20 cellular contexts compared by ENCODE assay signal in the genomic region with DNA sequence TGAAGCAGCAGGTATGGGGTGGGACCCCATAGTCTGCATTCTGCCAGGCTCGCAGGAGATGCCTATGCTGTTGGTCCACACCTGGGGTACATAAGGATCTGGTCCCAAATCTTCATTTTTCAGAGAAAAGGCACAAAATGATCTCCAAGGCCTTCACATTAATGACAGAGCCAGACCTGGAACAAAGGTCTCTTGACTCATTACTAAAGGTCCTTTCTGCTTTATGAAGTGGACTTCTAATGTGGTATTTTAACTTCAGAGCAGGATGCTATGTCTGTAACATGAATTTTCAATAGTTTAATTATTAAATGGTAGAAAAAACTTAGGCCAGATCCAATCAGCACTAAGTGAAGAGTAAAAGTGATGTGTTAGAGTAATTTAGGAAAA. TPM values are rescaled to one million over a fixed set of nuclear protein-coding genes. Genes with fewer than 3 reads are reported as not detected.
DNase-seq lines count a peak whose midpoint lies in the region; ATAC-seq and TF ChIP-seq lines count a peak whose summit lies in the region.
"Had no signal": no experiment of that assay in that cellular context is flagged by ENCODE, and none has a peak within 500 bp of the region (broad histone marks: within the 10 kb centered on the region; RNA-seq: fewer than 3 reads in every experiment).

No MANE protein-coding gene starts in this region.

- H3K27ac ChIP-seq in hepatocyte: peak overlapping the region; percentile 60
- H3K27ac ChIP-seq in right lobe of liver: peak overlapping the region; percentile 83 to 95 (median 95)

- H3K79me2 ChIP-seq in hepatocyte: no peaks in the 10 kb centered on the region

- intact Hi-C loops in right lobe of liver (cut with DNase I): no loop called here
- intact Hi-C loops in activated CD4-positive, alpha-beta T cell treated with anti-CD3 and anti-CD28 coated beads for 36 hours (cut with DNase I, micrococcal nuclease): no loop called here
- intact Hi-C loops in head of caudate nucleus (cut with DNase I): no loop called here

- H3K27ac Mint-ChIP-seq in activated CD4-positive, alpha-beta T cell treated with anti-CD3 and anti-CD28 coated beads for 36 hours: no peak overlapping the region
- H3K27ac Mint-ChIP-seq in stimulated activated naive B cell treated with anti-CD40 and anti-IgM and Interleukin-4, amounts not matched to agents 10 μg/mL and 1 μg/mL and 100 μg/mL, for 72 hours: no peak overlapping the region
- H3K27ac Mint-ChIP-seq: CD4-positive, alpha-beta memory T cell had no signal

- no peak overlapping the region for H3K4me2 ChIP-seq in hepatocyte

- no peaks in the 10 kb centered on the region for H3K36me3 Mint-ChIP-seq in activated CD4-positive, alpha-beta T cell treated with anti-CD3 and anti-CD28 coated beads for 36 hours (ENCODE audit: low read depth)
- no peaks in the 10 kb centered on the region for H3K36me3 Mint-ChIP-seq in stimulated activated naive B cell treated with anti-CD40 and anti-IgM and Interleukin-4, amounts not matched to agents 10 μg/mL and 1 μg/mL and 100 μg/mL, for 72 hours
- H3K36me3 Mint-ChIP-seq: CD4-positive, alpha-beta memory T cell had no signal

- H3K4me1 Mint-ChIP-seq in activated CD4-positive, alpha-beta T cell treated with anti-CD3 and anti-CD28 coated beads for 36 hours: no peaks in the 10 kb centered on the region
- no peaks in the 10 kb centered on the region for H3K4me1 Mint-ChIP-seq in stimulated activated naive B cell treated with anti-CD40 and anti-IgM and Interleukin-4, amounts not matched to agents 10 μg/mL and 1 μg/mL and 100 μg/mL, for 72 hours
- H3K4me1 Mint-ChIP-seq: CD4-positive, alpha-beta memory T cell had no signal

- H3K9me3 ChIP-seq in hepatocyte (ENCODE audit: low read depth) (no peaks in the 10 kb centered on the region), right lobe of liver (no peaks in the 10 kb centered on the region)

- H3K27me3 Mint-ChIP-seq in activated CD4-positive, alpha-beta T cell treated with anti-CD3 and anti-CD28 coated beads for 36 hours: peaks cover 9% of the 10 kb centered on the region
- peaks cover 8 to 19% of the 10 kb centered on the region in 2 donors for H3K27me3 Mint-ChIP-seq in stimulated activated naive B cell treated with anti-CD40 and anti-IgM and Interleukin-4, amounts not matched to agents 10 μg/mL and 1 μg/mL and 100 μg/mL, for 72 hours

- peak; percentile 4 for TF ChIP-seq POLR2A in right lobe of liver (IDR thresholded peaks at IDR 0.05)

- CTCF ChIA-PET in activated CD4-positive, alpha-beta T cell treated with anti-CD3 and anti-CD28 coated beads for 36 hours (lab: Charles Lee): interaction anchor here (0.5 kb wide), 1 partner anchor 101 kb away, joined by 3 read pairs; no protein-coding TSS in a partner anchor

- no peak overlapping the region for H3K4me3 Mint-ChIP-seq in activated CD4-positive, alpha-beta T cell treated with anti-CD3 and anti-CD28 coated beads for 36 hours
- no peak overlapping the region for H3K4me3 Mint-ChIP-seq in stimulated activated naive B cell treated with anti-CD40 and anti-IgM and Interleukin-4, amounts not matched to agents 10 μg/mL and 1 μg/mL and 100 μg/mL, for 72 hours
- H3K4me3 Mint-ChIP-seq: CD4-positive, alpha-beta memory T cell had no signal

- H3K36me3 ChIP-seq in hepatocyte (replicated peaks; ENCODE audit: insufficient read depth, low read depth): no peaks in the 10 kb centered on the region
- H3K36me3 ChIP-seq in right lobe of liver: no peaks in the 10 kb centered on the region

- DNase-seq in hepatocyte (ENCODE audit: low spot score): no peak
- DNase-seq in left lobe of liver (ENCODE audit: low spot score): no peak
- no peak for DNase-seq in right lobe of liver
- DNase-seq in renal cortical epithelial cell (ENCODE audit: low read depth): peak; percentile 75
- DNase-seq in SKM-1 (lab: John Stamatoyannopoulos, UW; ENCODE audit: unreplicated experiment): no peak
- no peak for DNase-seq in activated CD4-positive, alpha-beta T cell treated with anti-CD3 and anti-CD28 coated beads for 36 hours
- DNase-seq in stimulated activated naive B cell treated with anti-CD40 and anti-IgM and Interleukin-4, amounts not matched to agents 10 μg/mL and 1 μg/mL and 100 μg/mL, for 72 hours: no peak
- no peak for DNase-seq in head of caudate nucleus
- DNase-seq: C1 segment of cervical spinal cord; Calu3; CD4-positive, alpha-beta memory T cell; COR-L47; DMS53; DMS79 treated with DMSO at 0.1 percent for 48 hours; GF-D8; H7; HCEC 1CT had no signal

- POLR2A ChIA-PET in activated CD4-positive, alpha-beta T cell treated with anti-CD3 and anti-CD28 coated beads for 36 hours (lab: Charles Lee): no interaction called here

- H3K9me3 Mint-ChIP-seq in activated CD4-positive, alpha-beta T cell treated with anti-CD3 and anti-CD28 coated beads for 36 hours (ENCODE audit: low read depth): no peaks in the 10 kb centered on the region
- H3K9me3 Mint-ChIP-seq in stimulated activated naive B cell treated with anti-CD40 and anti-IgM and Interleukin-4, amounts not matched to agents 10 μg/mL and 1 μg/mL and 100 μg/mL, for 72 hours: no peaks in the 10 kb centered on the region
- H3K9me3 Mint-ChIP-seq: CD4-positive, alpha-beta memory T cell had no signal

- no peaks in the 10 kb centered on the region for H3K9me2 ChIP-seq in hepatocyte (replicated peaks; ENCODE audit: insufficient read depth)

- ATAC-seq in left lobe of liver (peak; percentile 12), right lobe of liver (peak; percentile 36 to 63 (median 42))
- no peak for ATAC-seq in activated CD4-positive, alpha-beta T cell treated with anti-CD3 and anti-CD28 coated beads for 36 hours
- ATAC-seq in stimulated activated naive B cell treated with anti-CD40 and anti-IgM and Interleukin-4, amounts not matched to agents 10 μg/mL and 1 μg/mL and 100 μg/mL, for 72 hours (replicated peaks): no peak

- H3K4me1 ChIP-seq in hepatocyte (ENCODE audit: insufficient read depth): peaks cover 3% of the 10 kb centered on the region
- peaks cover 0 to 47% (median 11%) of the 10 kb centered on the region in 4 donors for H3K4me1 ChIP-seq in right lobe of liver

- no peak overlapping the region for H2AFZ ChIP-seq in hepatocyte

- no peaks in the 10 kb centered on the region for H4K20me1 ChIP-seq in hepatocyte (ENCODE audit: insufficient read depth, poor library complexity, severe bottlenecking)

- H3K4me3 ChIP-seq in hepatocyte (no peak overlapping the region), right lobe of liver (peak overlapping the region in 1 of 3 donors; percentile 28)

- 88% methylated on average over 1 of the region's 1 CpG for WGBS in hepatocyte (ENCODE audit: low lambda C conversion rate, missing lambda C conversion rate)
- WGBS in right lobe of liver (ENCODE audit: insufficient coverage, low coverage, low lambda C conversion rate, missing lambda C conversion rate): 14% methylated on average over 1 of the region's 1 CpG

- H3K27me3 ChIP-seq in hepatocyte (no peaks in the 10 kb centered on the region), right lobe of liver (no peaks in the 10 kb centered on the region)

- TF ChIP-seq CTCF in hepatocyte (IDR thresholded peaks at IDR 0.05; ENCODE audit: poor library complexity): no peak
- TF ChIP-seq CTCF in right lobe of liver (IDR thresholded peaks at IDR 0.05): no peak

RNA-seq across cellular contexts. Expression of a gene that starts 38.0 kb away (rescaled TPM):
- total RNA-seq in hepatocyte (0.16 and 0.87 TPM in 2 replicates), left lobe of liver (119 TPM), right lobe of liver (100 to 1,000 TPM in 2 of 6 experiments, 10 to 100 TPM in 4; 55.7 to 128 (median 83.5) TPM), renal cortical epithelial cell (4.5 and 9.3 TPM in 2 replicates)
- polyA plus RNA-seq in hepatocyte: 0.87 and 1.0 TPM in 2 replicates
- under 1 TPM; 0.50 to 0.86 TPM for total RNA-seq in activated CD4-positive, alpha-beta T cell treated with anti-CD3 and anti-CD28 coated beads for 36 hours
- total RNA-seq: A172, G401, H1, H7 had no signal

RNA-seq across cellular contexts. Expression of a gene that starts 38.1 kb away (rescaled TPM):
- total RNA-seq in hepatocyte (not detected in 2 replicates), left lobe of liver (374 TPM), right lobe of liver (100 to 1,000 TPM; 206 to 392 (median 280) TPM), renal cortical epithelial cell (20.3 and 34.6 TPM in 2 replicates)
- polyA plus RNA-seq in hepatocyte: not detected in 2 replicates
- not detected for total RNA-seq in activated CD4-positive, alpha-beta T cell treated with anti-CD3 and anti-CD28 coated beads for 36 hours
- total RNA-seq: A172; Calu3; CD4-positive, alpha-beta memory T cell; G401; H1; H7 had no signal
- polyA plus RNA-seq: CD4-positive, alpha-beta memory T cell had no signal

RNA-seq across cellular contexts. Expression of a gene that starts 46.4 kb away (rescaled TPM):
- total RNA-seq in hepatocyte (19.3 and 19.8 TPM in 2 replicates), left lobe of liver (10.3 TPM), right lobe of liver (10 to 100 TPM in 1 of 6 experiments, 1 to 10 TPM in 5; 5.0 to 11.7 (median 8.7) TPM), renal cortical epithelial cell (15.1 and 19.5 TPM in 2 replicates)
- 10.2 and 13.5 TPM in 2 replicates for polyA plus RNA-seq in hepatocyte
- 1 to 10 TPM; 7.6 to 8.0 TPM for total RNA-seq in activated CD4-positive, alpha-beta T cell treated with anti-CD3 and anti-CD28 coated beads for 36 hours

Comparison
In these comparisons a context has a peak if more than half of its experiments do, and no peak if none do; other contexts are left out.
1. ATAC-seq: peak in left lobe of liver (single experiment) and right lobe of liver (4 of 4); none in activated CD4-positive, alpha-beta T cell treated with anti-CD3 and anti-CD28 coated beads for 36 hours (single experiment) and stimulated activated naive B cell treated with anti-CD40 and anti-IgM and Interleukin-4, amounts not matched to agents 10 μg/mL and 1 μg/mL and 100 μg/mL, for 72 hours (0 of 2).
2. RNA of a gene that starts 38.1 kb away (total RNA-seq): 374 TPM in left lobe of liver (single experiment), 206 to 392 TPM in right lobe of liver and 20.3 to 34.6 TPM in renal cortical epithelial cell; not detected in hepatocyte and not detected in activated CD4-positive, alpha-beta T cell treated with anti-CD3 and anti-CD28 coated beads for 36 hours; every median in the first group is over 10 times any median in the second.